ENCODE assay signal across 12 cellular contexts in the genomic region with DNA sequence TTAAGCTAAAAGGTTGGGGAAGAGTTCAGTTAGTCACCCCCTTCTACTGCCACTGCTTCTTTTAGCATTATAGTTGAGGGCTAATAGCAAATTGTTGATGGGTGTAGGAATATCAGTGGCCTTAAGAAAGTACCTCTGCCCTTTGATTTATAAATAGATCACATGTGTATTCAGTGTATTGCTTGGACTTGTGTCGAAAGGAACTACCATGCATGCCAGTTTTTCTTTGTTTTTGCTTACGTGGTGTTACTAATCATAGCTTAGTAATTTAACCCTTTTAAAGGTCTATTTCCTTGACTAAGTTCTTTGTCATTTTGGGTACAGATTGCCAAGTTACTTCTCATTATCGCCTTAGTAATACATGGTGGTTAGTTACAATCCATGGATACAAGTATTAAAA.
A peak's percentile ranks its signal among the peaks of the same experiment; 100 is the strongest.
DNase-seq lines count a peak whose midpoint lies in the region; ATAC-seq, FAIRE-seq and TF ChIP-seq lines count a peak whose summit lies in the region.
"Had no signal": no experiment of that assay in that cellular context is flagged by ENCODE, and none has a peak within 500 bp of the region (broad histone marks: within the 10 kb centered on the region; RNA-seq: fewer than 3 reads in every experiment).

No MANE protein-coding gene starts in this region.

- peak; percentile 18 for DNase-seq in GM04504 (ENCODE audit: low read depth)
- DNase-seq in fibroblast of pulmonary artery (ENCODE audit: low read depth) = peak; percentile 71
- no peak for DNase-seq in pancreas
- DNase-seq in NCI-H774 (lab: John Stamatoyannopoulos, UW) = no peak
- DNase-seq in adrenal gland = no peak
- DNase-seq: activated CD4-positive, alpha-beta T cell treated with anti-CD3 and anti-CD28 coated beads, Interleukin-2, amount 50 U/mL, for 4 hours; COR-L47; lower lobe of right lung had no signal

- H3K9me3 ChIP-seq in SU-DHL-6 (ENCODE audit: insufficient read depth, low read length) (no peaks in the 10 kb centered on the region), pancreas (no peaks in the 10 kb centered on the region), adrenal gland (replicated peaks in 1 of 3) (no peaks in the 10 kb centered on the region)
- H3K9me3 ChIP-seq: lower lobe of right lung, tibial nerve had no signal

- no peak overlapping the region for H3K9ac ChIP-seq in SU-DHL-6 (ENCODE audit: low read length)

- no peaks in the 10 kb centered on the region for H4K20me1 ChIP-seq in SU-DHL-6 (ENCODE audit: low read depth, low read length)

- H3K9me2 ChIP-seq in SU-DHL-6 (replicated peaks; ENCODE audit: insufficient read depth, low read length) = no peaks in the 10 kb centered on the region

- H3K36me3 ChIP-seq in SU-DHL-6 (ENCODE audit: low read length) = peaks cover 13% of the 10 kb centered on the region; the same call in 1 of the 2 replicates
- no peaks in the 10 kb centered on the region for H3K36me3 ChIP-seq in pancreas
- no peaks in the 10 kb centered on the region for H3K36me3 ChIP-seq in adrenal gland (replicated peaks in 1 of 2)
- H3K36me3 ChIP-seq: tibial nerve had no signal

- no peak overlapping the region for H2AFZ ChIP-seq in SU-DHL-6 (ENCODE audit: low read depth, low read length, severe bottlenecking)

- peak overlapping the region; percentile 3 for H3K4me3 ChIP-seq in SU-DHL-6 (ENCODE audit: insufficient read depth, low read length, poor library complexity, severe bottlenecking)
- no peak overlapping the region for H3K4me3 ChIP-seq in fibroblast of pulmonary artery (replicated peaks; ENCODE audit: low read depth, low read length)
- H3K4me3 ChIP-seq in pancreas = no peak overlapping the region
- no peak overlapping the region for H3K4me3 ChIP-seq in adrenal gland
- H3K4me3 ChIP-seq: lower lobe of right lung, tibial nerve had no signal

- peak overlapping the region; percentile 48 for H3K4me2 ChIP-seq in SU-DHL-6 (ENCODE audit: low read depth, low read length, poor library complexity, severe bottlenecking)

- ATAC-seq in pancreas = peak; percentile 52 to 83 (median 65)
- no peak for ATAC-seq in HG03469 (IDR thresholded peaks at IDR 0.05; ENCODE audit: unreplicated experiment)
- no peak for ATAC-seq in HG02623 (IDR thresholded peaks at IDR 0.05; ENCODE audit: unreplicated experiment)
- ATAC-seq: lower lobe of right lung had no signal

- peak overlapping the region; percentile 50 for H3K27ac ChIP-seq in SU-DHL-6 (ENCODE audit: low read depth, low read length)
- H3K27ac ChIP-seq in pancreas = no peak overlapping the region
- H3K27ac ChIP-seq in adrenal gland = no peak overlapping the region
- H3K27ac ChIP-seq: lower lobe of right lung had no signal

- intact Hi-C loops in pancreas (cut with DNase I) (no loop called here), adrenal gland (cut with DNase I) (loop anchor here in 1 of 2 donors (10.0 kb wide), 1 partner anchor 61 kb away; no protein-coding TSS in a partner anchor)

- peaks cover 0 to 12% (median 7%) of the 10 kb centered on the region in 3 donors for H3K4me1 ChIP-seq in pancreas
- H3K4me1 ChIP-seq in adrenal gland (replicated peaks in 1 of 2) = peaks cover 4 to 17% of the 10 kb centered on the region in 2 donors
- H3K4me1 ChIP-seq: lower lobe of right lung had no signal

- TF ChIP-seq POLR2A in adrenal gland (IDR thresholded peaks at IDR 0.05) = no peak

- H3K79me2 ChIP-seq in SU-DHL-6 (ENCODE audit: insufficient read depth, low read length) = no peaks in the 10 kb centered on the region

- peaks cover 11% of the 10 kb centered on the region for H3F3A ChIP-seq in SU-DHL-6 (ENCODE audit: insufficient read depth)

- WGBS in pancreas, 2 donors = 31 to 36% methylated on average over 3 of the region's 3 CpGs
- 30 to 41% (median 34%) methylated on average over 3 of the region's 3 CpGs for WGBS in adrenal gland, 4 donors

- FAIRE-seq in pancreas (lab: Jason Lieb, UNC) = no peak

- TF ChIP-seq CTCF in SU-DHL-6 (IDR thresholded peaks at IDR 0.05; ENCODE audit: insufficient read depth, low read length, poor library complexity, severe bottlenecking) = no peak
- no peak for TF ChIP-seq CTCF in fibroblast of pulmonary artery (IDR thresholded peaks at IDR 0.05; ENCODE audit: low read length, missing control alignments)
- no peak for TF ChIP-seq CTCF in pancreas (IDR thresholded peaks at IDR 0.05)
- no peak for TF ChIP-seq CTCF in adrenal gland (IDR thresholded peaks at IDR 0.05)

- no peaks in the 10 kb centered on the region for H3K27me3 ChIP-seq in SU-DHL-6 (ENCODE audit: low read length)
- no peaks in the 10 kb centered on the region for H3K27me3 ChIP-seq in pancreas
- H3K27me3 ChIP-seq in adrenal gland = no peaks in the 10 kb centered on the region
- H3K27me3 ChIP-seq: tibial nerve had no signal

Comparison
In these comparisons a context has a peak if more than half of its experiments do, and no peak if none do; other contexts are left out.
1. DNase-seq: peak in GM04504 (single experiment) and fibroblast of pulmonary artery (single experiment); none in pancreas (0 of 6), NCI-H774 (single experiment) and adrenal gland (0 of 7).
2. ATAC-seq: peak in pancreas (4 of 4); none in HG03469 (single experiment) and HG02623 (single experiment).